1 cellular context compared by ENCODE assay signal in the genomic region with DNA sequence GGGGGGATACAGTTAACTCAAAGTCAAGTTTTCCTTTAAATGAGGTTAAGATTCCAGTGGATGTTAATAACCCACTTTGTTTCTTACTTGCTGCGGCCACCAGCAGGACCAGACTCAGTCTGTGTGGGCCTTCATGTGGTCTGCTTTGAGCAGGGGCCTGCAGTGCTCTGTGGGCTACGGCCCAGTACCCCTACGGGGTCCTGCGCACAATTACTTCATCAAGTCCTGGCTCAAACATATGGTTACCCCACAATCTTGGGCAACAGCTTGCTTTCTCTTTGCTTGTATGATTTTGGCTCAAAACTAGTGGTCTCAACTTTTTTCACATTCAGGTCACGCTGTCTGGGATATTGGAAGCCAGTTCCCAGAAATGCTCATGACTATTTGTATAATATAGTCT.
TF ChIP-seq lines count a peak whose summit lies in the region.

No MANE protein-coding gene starts in this region.

TF ChIP-seq in GM23338, 12 proteins besides CTCF, POLR2A, EP300 and RAD21 (continued from another document):
- TF ChIP-seq STAT1 (IDR thresholded peaks at IDR 0.05; ENCODE audit: unreplicated experiment) (no peak), EZH2phosphoT487 (IDR thresholded peaks at IDR 0.05; ENCODE audit: unreplicated experiment) (no peak), POLR2AphosphoS5 (IDR thresholded peaks at IDR 0.05; ENCODE audit: low read depth) (no peak), EZH2 (IDR thresholded peaks at IDR 0.05; ENCODE audit: low read depth, unreplicated experiment) (no peak), ZNF114 (CRISPR knock-in tag; IDR thresholded peaks at IDR 0.05) (no peak), ZNF331 (CRISPR knock-in tag; IDR thresholded peaks at IDR 0.05; ENCODE audit: low read depth) (no peak), NANOG (IDR thresholded peaks at IDR 0.05; ENCODE audit: borderline replicate concordance) (no peak)
- TF ChIP-seq, protein P1, sequence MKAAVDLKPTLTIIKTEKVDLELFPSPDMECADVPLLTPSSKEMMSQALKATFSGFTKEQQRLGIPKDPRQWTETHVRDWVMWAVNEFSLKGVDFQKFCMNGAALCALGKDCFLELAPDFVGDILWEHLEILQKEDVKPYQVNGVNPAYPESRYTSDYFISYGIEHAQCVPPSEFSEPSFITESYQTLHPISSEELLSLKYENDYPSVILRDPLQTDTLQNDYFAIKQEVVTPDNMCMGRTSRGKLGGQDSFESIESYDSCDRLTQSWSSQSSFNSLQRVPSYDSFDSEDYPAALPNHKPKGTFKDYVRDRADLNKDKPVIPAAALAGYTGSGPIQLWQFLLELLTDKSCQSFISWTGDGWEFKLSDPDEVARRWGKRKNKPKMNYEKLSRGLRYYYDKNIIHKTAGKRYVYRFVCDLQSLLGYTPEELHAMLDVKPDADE (IDR thresholded peaks at IDR 0.05), result no peak
- TF ChIP-seq, protein P2, sequence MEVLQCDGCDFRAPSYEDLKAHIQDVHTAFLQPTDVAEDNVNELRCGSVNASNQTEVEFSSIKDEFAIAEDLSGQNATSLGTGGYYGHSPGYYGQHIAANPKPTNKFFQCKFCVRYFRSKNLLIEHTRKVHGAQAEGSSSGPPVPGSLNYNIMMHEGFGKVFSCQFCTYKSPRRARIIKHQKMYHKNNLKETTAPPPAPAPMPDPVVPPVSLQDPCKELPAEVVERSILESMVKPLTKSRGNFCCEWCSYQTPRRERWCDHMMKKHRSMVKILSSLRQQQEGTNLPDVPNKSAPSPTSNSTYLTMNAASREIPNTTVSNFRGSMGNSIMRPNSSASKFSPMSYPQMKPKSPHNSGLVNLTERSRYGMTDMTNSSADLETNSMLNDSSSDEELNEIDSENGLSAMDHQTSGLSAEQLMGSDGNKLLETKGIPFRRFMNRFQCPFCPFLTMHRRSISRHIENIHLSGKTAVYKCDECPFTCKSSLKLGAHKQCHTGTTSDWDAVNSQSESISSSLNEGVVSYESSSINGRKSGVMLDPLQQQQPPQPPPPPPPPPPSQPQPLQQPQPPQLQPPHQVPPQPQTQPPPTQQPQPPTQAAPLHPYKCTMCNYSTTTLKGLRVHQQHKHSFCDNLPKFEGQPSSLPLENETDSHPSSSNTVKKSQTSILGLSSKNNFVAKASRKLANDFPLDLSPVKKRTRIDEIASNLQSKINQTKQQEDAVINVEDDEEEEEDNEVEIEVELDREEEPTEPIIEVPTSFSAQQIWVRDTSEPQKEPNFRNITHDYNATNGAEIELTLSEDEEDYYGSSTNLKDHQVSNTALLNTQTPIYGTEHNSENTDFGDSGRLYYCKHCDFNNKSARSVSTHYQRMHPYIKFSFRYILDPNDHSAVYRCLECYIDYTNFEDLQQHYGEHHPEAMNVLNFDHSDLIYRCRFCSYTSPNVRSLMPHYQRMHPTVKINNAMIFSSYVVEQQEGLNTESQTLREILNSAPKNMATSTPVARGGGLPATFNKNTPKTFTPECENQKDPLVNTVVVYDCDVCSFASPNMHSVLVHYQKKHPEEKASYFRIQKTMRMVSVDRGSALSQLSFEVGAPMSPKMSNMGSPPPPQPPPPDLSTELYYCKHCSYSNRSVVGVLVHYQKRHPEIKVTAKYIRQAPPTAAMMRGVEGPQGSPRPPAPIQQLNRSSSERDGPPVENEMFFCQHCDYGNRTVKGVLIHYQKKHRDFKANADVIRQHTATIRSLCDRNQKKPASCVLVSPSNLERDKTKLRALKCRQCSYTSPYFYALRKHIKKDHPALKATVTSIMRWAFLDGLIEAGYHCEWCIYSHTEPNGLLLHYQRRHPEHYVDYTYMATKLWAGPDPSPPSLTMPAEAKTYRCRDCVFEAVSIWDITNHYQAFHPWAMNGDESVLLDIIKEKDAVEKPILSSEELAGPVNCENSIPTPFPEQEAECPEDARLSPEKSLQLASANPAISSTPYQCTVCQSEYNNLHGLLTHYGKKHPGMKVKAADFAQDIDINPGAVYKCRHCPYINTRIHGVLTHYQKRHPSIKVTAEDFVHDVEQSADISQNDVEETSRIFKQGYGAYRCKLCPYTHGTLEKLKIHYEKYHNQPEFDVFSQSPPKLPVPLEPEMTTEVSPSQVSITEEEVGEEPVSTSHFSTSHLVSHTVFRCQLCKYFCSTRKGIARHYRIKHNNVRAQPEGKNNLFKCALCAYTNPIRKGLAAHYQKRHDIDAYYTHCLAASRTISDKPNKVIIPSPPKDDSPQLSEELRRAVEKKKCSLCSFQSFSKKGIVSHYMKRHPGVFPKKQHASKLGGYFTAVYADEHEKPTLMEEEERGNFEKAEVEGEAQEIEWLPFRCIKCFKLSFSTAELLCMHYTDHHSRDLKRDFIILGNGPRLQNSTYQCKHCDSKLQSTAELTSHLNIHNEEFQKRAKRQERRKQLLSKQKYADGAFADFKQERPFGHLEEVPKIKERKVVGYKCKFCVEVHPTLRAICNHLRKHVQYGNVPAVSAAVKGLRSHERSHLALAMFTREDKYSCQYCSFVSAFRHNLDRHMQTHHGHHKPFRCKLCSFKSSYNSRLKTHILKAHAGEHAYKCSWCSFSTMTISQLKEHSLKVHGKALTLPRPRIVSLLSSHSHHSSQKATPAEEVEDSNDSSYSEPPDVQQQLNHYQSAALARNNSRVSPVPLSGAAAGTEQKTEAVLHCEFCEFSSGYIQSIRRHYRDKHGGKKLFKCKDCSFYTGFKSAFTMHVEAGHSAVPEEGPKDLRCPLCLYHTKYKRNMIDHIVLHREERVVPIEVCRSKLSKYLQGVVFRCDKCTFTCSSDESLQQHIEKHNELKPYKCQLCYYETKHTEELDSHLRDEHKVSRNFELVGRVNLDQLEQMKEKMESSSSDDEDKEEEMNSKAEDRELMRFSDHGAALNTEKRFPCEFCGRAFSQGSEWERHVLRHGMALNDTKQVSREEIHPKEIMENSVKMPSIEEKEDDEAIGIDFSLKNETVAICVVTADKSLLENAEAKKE (CRISPR knock-in tag; IDR thresholded peaks at IDR 0.05), result no peak
- TF ChIP-seq, protein P3, sequence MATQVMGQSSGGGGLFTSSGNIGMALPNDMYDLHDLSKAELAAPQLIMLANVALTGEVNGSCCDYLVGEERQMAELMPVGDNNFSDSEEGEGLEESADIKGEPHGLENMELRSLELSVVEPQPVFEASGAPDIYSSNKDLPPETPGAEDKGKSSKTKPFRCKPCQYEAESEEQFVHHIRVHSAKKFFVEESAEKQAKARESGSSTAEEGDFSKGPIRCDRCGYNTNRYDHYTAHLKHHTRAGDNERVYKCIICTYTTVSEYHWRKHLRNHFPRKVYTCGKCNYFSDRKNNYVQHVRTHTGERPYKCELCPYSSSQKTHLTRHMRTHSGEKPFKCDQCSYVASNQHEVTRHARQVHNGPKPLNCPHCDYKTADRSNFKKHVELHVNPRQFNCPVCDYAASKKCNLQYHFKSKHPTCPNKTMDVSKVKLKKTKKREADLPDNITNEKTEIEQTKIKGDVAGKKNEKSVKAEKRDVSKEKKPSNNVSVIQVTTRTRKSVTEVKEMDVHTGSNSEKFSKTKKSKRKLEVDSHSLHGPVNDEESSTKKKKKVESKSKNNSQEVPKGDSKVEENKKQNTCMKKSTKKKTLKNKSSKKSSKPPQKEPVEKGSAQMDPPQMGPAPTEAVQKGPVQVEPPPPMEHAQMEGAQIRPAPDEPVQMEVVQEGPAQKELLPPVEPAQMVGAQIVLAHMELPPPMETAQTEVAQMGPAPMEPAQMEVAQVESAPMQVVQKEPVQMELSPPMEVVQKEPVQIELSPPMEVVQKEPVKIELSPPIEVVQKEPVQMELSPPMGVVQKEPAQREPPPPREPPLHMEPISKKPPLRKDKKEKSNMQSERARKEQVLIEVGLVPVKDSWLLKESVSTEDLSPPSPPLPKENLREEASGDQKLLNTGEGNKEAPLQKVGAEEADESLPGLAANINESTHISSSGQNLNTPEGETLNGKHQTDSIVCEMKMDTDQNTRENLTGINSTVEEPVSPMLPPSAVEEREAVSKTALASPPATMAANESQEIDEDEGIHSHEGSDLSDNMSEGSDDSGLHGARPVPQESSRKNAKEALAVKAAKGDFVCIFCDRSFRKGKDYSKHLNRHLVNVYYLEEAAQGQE (IDR thresholded peaks at IDR 0.05; ENCODE audit: unreplicated experiment), result no peak
